ENCODE assay signal across 18 cellular contexts in genomic region chr10:60479305-60480020, GRCh38.
A peak's percentile ranks its signal among the peaks of the same experiment; 100 is the strongest.
DNase-seq lines count a peak whose midpoint lies in the region; ATAC-seq, FAIRE-seq and TF ChIP-seq lines count a peak whose summit lies in the region.
"Had no signal": no experiment of that assay in that cellular context is flagged by ENCODE, and none has a peak within 500 bp of the region (broad histone marks: within the 10 kb centered on the region; RNA-seq: fewer than 3 reads in every experiment).

No MANE protein-coding gene starts in this region.

- H3K18ac ChIP-seq in H9 (ENCODE audit: insufficient read length, low read depth, low read length), result no peak overlapping the region

- no peaks in the 10 kb centered on the region for H3K36me3 Mint-ChIP-seq in H9 (ENCODE audit: insufficient read depth in 1 of 3, low read depth in 3 of 3)
- H3K36me3 Mint-ChIP-seq: stimulated activated memory B cell treated with anti-CD40 and anti-IgM and Interleukin-4, amounts not matched to agents 10 μg/mL and 1 μg/mL and 100 μg/mL, for 72 hours had no signal

- no peak overlapping the region for H2BK5ac ChIP-seq in H9 (ENCODE audit: insufficient read length, low read length)

- peaks cover 16 to 32% of the 10 kb centered on the region in 2 experiments for H3K4me1 Mint-ChIP-seq in H9
- H3K4me1 Mint-ChIP-seq: B cell had no signal

- ATAC-seq in HG03457 (IDR thresholded peaks at IDR 0.05; ENCODE audit: unreplicated experiment) (no peak), HepG2 (no peak)
- ATAC-seq: HCT116; stimulated activated memory B cell treated with anti-CD40 and anti-IgM and Interleukin-4, amounts not matched to agents 10 μg/mL and 1 μg/mL and 100 μg/mL, for 72 hours had no signal

- no peak overlapping the region for H3K4me3 ChIP-seq in GM06990 (replicated peaks; ENCODE audit: low read depth, low read length)
- H3K4me3 ChIP-seq in HepG2 (replicated peaks in 1 of 3; ENCODE audit: insufficient read depth in 1 of 3, low read depth in 2 of 3, low read length in 3 of 3), result no peak overlapping the region
- H3K4me3 ChIP-seq: Peyer's patch had no signal

- no peaks in the 10 kb centered on the region for H3K9me3 ChIP-seq in H9 (ENCODE audit: control insufficient read depth, low read depth, low read length)
- no peaks in the 10 kb centered on the region for H3K9me3 ChIP-seq in HepG2 (ENCODE audit: low read length)
- H3K9me3 ChIP-seq: Peyer's patch had no signal

- no peak overlapping the region for H3K4me2 ChIP-seq in H9 (ENCODE audit: insufficient read depth, insufficient read length, low read length)
- no peak overlapping the region for H3K4me2 ChIP-seq in HepG2 (ENCODE audit: low read depth, low read length)

- H3K27me3 ChIP-seq in GM06990 (replicated peaks; ENCODE audit: control insufficient read depth, insufficient read depth, low read length) (no peaks in the 10 kb centered on the region), H9 (ENCODE audit: insufficient read depth, low read length) (no peaks in the 10 kb centered on the region), HepG2 (ENCODE audit: control insufficient read depth in 1 of 2, insufficient read depth in 2 of 2, low read length in 2 of 2) (no peaks in the 10 kb centered on the region)
- H3K27me3 ChIP-seq: Peyer's patch had no signal

- H3K23me2 ChIP-seq in H9 (ENCODE audit: insufficient read length, low read depth, low read length, poor library complexity, severe bottlenecking), result no peaks in the 10 kb centered on the region

- FAIRE-seq in HTR-8/SVneo (lab: Jason Lieb, UNC), result no peak
- FAIRE-seq in HepG2 (lab: Jason Lieb, UNC), result no peak

- TF ChIP-seq CTCF in GM06990 (IDR thresholded peaks at IDR 0.05; ENCODE audit: insufficient read depth, low read length, poor library complexity, severe bottlenecking) (no peak), H9 (conservative IDR thresholded peaks at IDR 0.05) (no peak), HepG2 (CRISPR knock-in tag; IDR thresholded peaks at IDR 0.05) (no peak)

- in situ Hi-C loops in HepG2 (cut with HindIII; ENCODE audit: extremely low pct_ligation_motif_present, low pct_unique_long_range_greater_than_20kb), result no loop called here

- WGBS in H9 (ENCODE audit: extremely low coverage, insufficient read length, low lambda C conversion rate), result no CpG with 5 or more reads among the region's 4 CpGs
- WGBS in HepG2 (ENCODE audit: low lambda C conversion rate), result 4% methylated on average over 4 of the region's 4 CpGs

- H3K14ac ChIP-seq in H9 (ENCODE audit: insufficient read depth, low read length), result no peak overlapping the region

- H3K56ac ChIP-seq in H9 (ENCODE audit: insufficient read length, low read depth, low read length), result no peak overlapping the region

- H3K4ac ChIP-seq in H9 (ENCODE audit: low read depth, low read length), result no peak overlapping the region

- POLR2A ChIA-PET in HepG2 (lab: Yijun Ruan, JAX), result no interaction called here

- H2AFZ ChIP-seq in H9 (ENCODE audit: low read length) (no peak overlapping the region), HepG2 (ENCODE audit: low read length) (no peak overlapping the region)

- H3K4me1 ChIP-seq in H9 (ENCODE audit: insufficient read depth, low read length) (0 out of 2 replicates have a peak, but pooled peaks cover 2% of the 10 kb centered on the region), HepG2 (ENCODE audit: insufficient read depth, low read length) (no peaks in the 10 kb centered on the region)
- H3K4me1 ChIP-seq: Peyer's patch had no signal

- no peak overlapping the region for H2AK5ac ChIP-seq in H9 (ENCODE audit: insufficient read length, low read length)

- no peak overlapping the region for H3K9ac ChIP-seq in H9 (ENCODE audit: extremely low read depth, insufficient read length, low read length)
- H3K9ac ChIP-seq in HepG2 (ENCODE audit: insufficient read depth, low read depth, low read length), result no peak overlapping the region

- no peak overlapping the region for H3T11ph ChIP-seq in H9 (ENCODE audit: low read length)

- no TSS peak for BruUV-seq in HepG2 (replicated peaks; lab: Mats Ljungman, UMichigan)

- no peak overlapping the region for H2BK120ac ChIP-seq in H9 (ENCODE audit: low read depth, low read length, poor library complexity, severe bottlenecking)

- H3K79me1 ChIP-seq in H9 (ENCODE audit: insufficient read depth, low read depth, low read length, poor library complexity, severe bottlenecking), result no peaks in the 10 kb centered on the region

- H4K91ac ChIP-seq in H9 (ENCODE audit: insufficient read length, low read depth, low read length), result no peak overlapping the region

- H4K5ac ChIP-seq in H9 (ENCODE audit: insufficient read length, low read depth, low read length), result no peak overlapping the region

- no peak for TF ChIP-seq POLR2A in HepG2 (IDR thresholded peaks at IDR 0.05; ENCODE audit: insufficient read depth in 1 of 2, low read depth in 2 of 2, low read length in 2 of 2)

- no peak overlapping the region for H2BK12ac ChIP-seq in H9 (ENCODE audit: insufficient read length, low read depth, low read length)

- H3K27me3 Mint-ChIP-seq in H9 (ENCODE audit: low read depth), result no peaks in the 10 kb centered on the region
- H3K27me3 Mint-ChIP-seq: B cell; stimulated activated memory B cell treated with anti-CD40 and anti-IgM and Interleukin-4, amounts not matched to agents 10 μg/mL and 1 μg/mL and 100 μg/mL, for 72 hours had no signal

- H4K20me1 ChIP-seq in H9 (ENCODE audit: control insufficient read depth, insufficient read depth, insufficient read length), result no peaks in the 10 kb centered on the region
- H4K20me1 ChIP-seq in HepG2 (ENCODE audit: insufficient read depth, low read length), result no peaks in the 10 kb centered on the region

- CTCF ChIA-PET in HepG2 (lab: Yijun Ruan, JAX; ENCODE audit: low intra/inter-chr PET ratio, low total read pairs), result no interaction called here

- TF ChIP-seq EP300 in HepG2 (IDR thresholded peaks at IDR 0.05; ENCODE audit: low read depth in 2 of 2, low read length in 2 of 2) (no peak), HepG2 (CRISPR knock-in tag; IDR thresholded peaks at IDR 0.05; ENCODE audit: borderline replicate concordance) (no peak)

- no peak overlapping the region for H4K8ac ChIP-seq in H9 (replicated peaks; ENCODE audit: insufficient read length, low read depth, low read length)

- TF ChIP-seq RAD21 in HepG2 (CRISPR knock-in tag; IDR thresholded peaks at IDR 0.05), result no peak

- H3K27ac ChIP-seq in H9 (ENCODE audit: insufficient read length, low read depth, low read length), result no peak overlapping the region
- no peak overlapping the region for H3K27ac ChIP-seq in HepG2 (ENCODE audit: extremely low read length, insufficient read depth, low read length)
- H3K27ac ChIP-seq: Peyer's patch had no signal

- H3K9me3 Mint-ChIP-seq in H9, result no peaks in the 10 kb centered on the region
- H3K9me3 Mint-ChIP-seq: stimulated activated memory B cell treated with anti-CD40 and anti-IgM and Interleukin-4, amounts not matched to agents 10 μg/mL and 1 μg/mL and 100 μg/mL, for 72 hours had no signal

- DNase-seq in GM06990 (ENCODE audit: extremely low read depth, insufficient read length) (peak; percentile 13), H9 (no peak), amniotic epithelial cell (ENCODE audit: low read depth) (peak; percentile 22), iris pigment epithelial cell (ENCODE audit: low read depth) (peak; percentile 31), middle frontal gyrus (ENCODE audit: extremely low spot score, low spot score) (no peak), HTR-8/SVneo (ENCODE audit: insufficient read length, low spot score) (no peak), HepG2 (ENCODE audit: low spot score) (no peak)
- DNase-seq: activated CD4-positive, alpha-beta T cell treated with anti-CD3 and anti-CD28 coated beads for 4 hours; DND-41; glutamatergic neuron; NCI-H1092 treated with DMSO at 0.1 percent for 48 hours; NCI-H446; Peyer's patch; stimulated activated CD4-positive, alpha-beta T cell treated with anti-CD3 and anti-CD28 coated beads, Interleukin-2, amount 100 ng/mL, for 48 hours had no signal

- no peak overlapping the region for H2BK20ac ChIP-seq in H9 (ENCODE audit: low read depth, low read length, poor library complexity, severe bottlenecking)

- H2BK15ac ChIP-seq in H9 (ENCODE audit: low read depth, low read length), result no peak overlapping the region

- H3K27ac Mint-ChIP-seq in H9, result peak overlapping the region in 2 of 3 experiments; percentile 2 to 47; a peak in 3 of 7 replicates
- H3K27ac Mint-ChIP-seq: B cell; stimulated activated memory B cell treated with anti-CD40 and anti-IgM and Interleukin-4, amounts not matched to agents 10 μg/mL and 1 μg/mL and 100 μg/mL, for 72 hours had no signal

- H3K79me2 ChIP-seq in H9 (ENCODE audit: insufficient read depth, low read length), result no peaks in the 10 kb centered on the region
- no peaks in the 10 kb centered on the region for H3K79me2 ChIP-seq in HepG2 (ENCODE audit: insufficient read depth, low read length)

- H3K4me3 Mint-ChIP-seq in H9, result no peak overlapping the region
- H3K4me3 Mint-ChIP-seq: B cell; stimulated activated memory B cell treated with anti-CD40 and anti-IgM and Interleukin-4, amounts not matched to agents 10 μg/mL and 1 μg/mL and 100 μg/mL, for 72 hours had no signal

- H3K36me3 ChIP-seq in GM06990 (ENCODE audit: control insufficient read depth, insufficient read depth, low read length), result no peaks in the 10 kb centered on the region
- no peaks in the 10 kb centered on the region for H3K36me3 ChIP-seq in HepG2 (replicated peaks in 1 of 2; ENCODE audit: control insufficient read depth in 1 of 2, insufficient read depth in 2 of 2, low read length in 2 of 2)
- H3K36me3 ChIP-seq: Peyer's patch had no signal

- no peak overlapping the region for H3K23ac ChIP-seq in H9 (ENCODE audit: insufficient read length, low read depth, low read length)

- intact Hi-C loops in HepG2 (cut with micrococcal nuclease; ENCODE audit: unreplicated experiment), result no loop called here

TF ChIP-seq in HepG2, 621 proteins besides CTCF, POLR2A, EP300 and RAD21:
- no peak for TF ChIP-seq PHF8 (CRISPR knock-in tag; IDR thresholded peaks at IDR 0.05)
- TF ChIP-seq SOX13 (IDR thresholded peaks at IDR 0.05), result no peak
- no peak for TF ChIP-seq SOX13 (CRISPR knock-in tag; conservative IDR thresholded peaks at IDR 0.05 in 1 of 2, IDR thresholded peaks at IDR 0.05 in 1 of 2)

Comparison
In these comparisons a context has a peak if more than half of its experiments do, and no peak if none do; other contexts are left out.
1. DNase-seq: peak in GM06990 (single experiment), amniotic epithelial cell (single experiment) and iris pigment epithelial cell (single experiment); none in H9 (single experiment), middle frontal gyrus (single experiment), HTR-8/SVneo (single experiment) and HepG2 (single experiment).